In the genomic region with DNA sequence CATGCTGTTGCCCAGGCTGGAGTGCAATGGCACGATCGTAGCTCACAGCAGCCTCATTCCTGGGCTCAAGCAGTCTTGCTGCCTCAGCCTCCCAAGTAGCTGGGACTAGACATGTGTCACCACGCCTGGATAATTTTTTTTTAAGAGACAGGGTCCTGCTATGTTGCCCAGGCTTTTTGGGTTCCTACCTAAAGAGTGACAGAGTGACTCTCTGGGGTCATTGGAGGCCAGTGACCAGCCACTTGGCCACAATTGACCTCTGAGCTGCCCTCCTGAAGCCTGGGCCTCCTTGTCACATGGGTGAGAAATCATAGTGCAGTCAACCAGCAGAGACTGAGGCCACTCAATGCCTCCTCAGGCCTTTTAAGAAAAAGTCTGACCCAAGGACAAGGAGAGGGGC, we compare ENCODE assay signal across 19 cellular contexts. TPM values are rescaled to one million over a fixed set of nuclear protein-coding genes. Genes with fewer than 3 reads are reported as not detected.
DNase-seq lines count a peak whose midpoint lies in the region; ATAC-seq, FAIRE-seq and TF ChIP-seq lines count a peak whose summit lies in the region.
"Had no signal": no experiment of that assay in that cellular context is flagged by ENCODE, and none has a peak within 500 bp of the region (broad histone marks: within the 10 kb centered on the region; RNA-seq: fewer than 3 reads in every experiment).

No MANE protein-coding gene starts in this region.

- H3K36me3 ChIP-seq in hepatocyte (replicated peaks; ENCODE audit: insufficient read depth, low read depth) (no peaks in the 10 kb centered on the region), right lobe of liver (no peaks in the 10 kb centered on the region), uterus (no peaks in the 10 kb centered on the region), vagina (no peaks in the 10 kb centered on the region), brain microvascular endothelial cell (replicated peaks) (no peaks in the 10 kb centered on the region)
- H3K36me3 ChIP-seq: BLaER1 treated with 17β-estradiol and CSF1 and Interleukin-3, amounts not matched to agents 10 nM and 100 nM; HAP-1 had no signal

- no peak for FAIRE-seq in RCC 7860 (lab: Jason Lieb, UNC)
- FAIRE-seq: G401.6, GM12891, GM19239, HTR-8/SVneo had no signal

- H2AFZ ChIP-seq in hepatocyte = no peak overlapping the region

- TF ChIP-seq CTCF in C4-2B (conservative IDR thresholded peaks at IDR 0.05) (no peak), hepatocyte (IDR thresholded peaks at IDR 0.05; ENCODE audit: poor library complexity) (no peak), right lobe of liver (IDR thresholded peaks at IDR 0.05) (no peak), uterus (IDR thresholded peaks at IDR 0.05) (no peak), vagina (IDR thresholded peaks at IDR 0.05) (no peak), brain microvascular endothelial cell (IDR thresholded peaks at IDR 0.05; ENCODE audit: low read depth, low read length, missing control alignments) (no peak)

- intact Hi-C loops in right lobe of liver (cut with DNase I) = no loop called here
- intact Hi-C loops in uterus (cut with DNase I; ENCODE audit: low total_unique reads) = no loop called here
- intact Hi-C loops in vagina (cut with DNase I) = no loop called here

- no peak for TF ChIP-seq POLR2A in right lobe of liver (IDR thresholded peaks at IDR 0.05)
- TF ChIP-seq POLR2A in uterus (IDR thresholded peaks at IDR 0.05) = no peak
- no peak for TF ChIP-seq POLR2A in vagina (IDR thresholded peaks at IDR 0.05)

- H3K4me1 ChIP-seq in hepatocyte (ENCODE audit: insufficient read depth) (peaks cover 41% of the 10 kb centered on the region), right lobe of liver (peaks cover 0 to 51% (median 12%) of the 10 kb centered on the region in 4 donors), uterus (no peaks in the 10 kb centered on the region), vagina (peaks cover 33% of the 10 kb centered on the region)
- H3K4me1 ChIP-seq: HAP-1 had no signal

- DNase-seq in RCC 7860 (ENCODE audit: low spot score) (peak; percentile 67), hepatocyte (ENCODE audit: low spot score) (no peak), right lobe of liver (peak; percentile 41 to 76 (median 66)), uterus (no peak), NCI-H345 treated with DMSO at 0.1 percent for 48 hours (lab: John Stamatoyannopoulos, UW; ENCODE audit: unreplicated experiment) (no peak), vagina (ENCODE audit: extremely low spot score in 2 of 2) (no peak), brain microvascular endothelial cell (no peak)
- DNase-seq: 8988T; CD4-positive, alpha-beta T cell; DMS153; EL; GOT3 had no signal

- 95% methylated on average over 3 of the region's 3 CpGs for WGBS in hepatocyte (ENCODE audit: low lambda C conversion rate, missing lambda C conversion rate)
- 55% methylated on average over 3 of the region's 3 CpGs for WGBS in right lobe of liver (ENCODE audit: insufficient coverage, low coverage, low lambda C conversion rate, missing lambda C conversion rate)

- H3K9me3 ChIP-seq in hepatocyte (ENCODE audit: low read depth) (no peaks in the 10 kb centered on the region), right lobe of liver (no peaks in the 10 kb centered on the region), uterus (no peaks in the 10 kb centered on the region), vagina (no peaks in the 10 kb centered on the region)
- H3K9me3 ChIP-seq: BLaER1 treated with 17β-estradiol and CSF1 and Interleukin-3, amounts not matched to agents 10 nM and 100 nM; HAP-1 had no signal

- H3K4me2 ChIP-seq in hepatocyte = peak overlapping the region; percentile 57

- in situ Hi-C loops in brain microvascular endothelial cell (cut with HindIII; ENCODE audit: low pct_ligation_motif_present, low sequenced_read_pairs) = no loop called here

- no peaks in the 10 kb centered on the region for H4K20me1 ChIP-seq in hepatocyte (ENCODE audit: insufficient read depth, poor library complexity, severe bottlenecking)
- H4K20me1 ChIP-seq: BLaER1 treated with 17β-estradiol and CSF1 and Interleukin-3, amounts not matched to agents 10 nM and 100 nM had no signal

- H3K4me3 ChIP-seq in hepatocyte (no peak overlapping the region), right lobe of liver (peak overlapping the region in 2 of 3 donors; percentile 5 to 17), uterus (no peak overlapping the region), vagina (no peak overlapping the region), brain microvascular endothelial cell (ENCODE audit: low read depth, low read length) (no peak overlapping the region)
- H3K4me3 ChIP-seq: BLaER1 treated with 17β-estradiol and CSF1 and Interleukin-3, amounts not matched to agents 10 nM and 100 nM; HAP-1 had no signal

- H3K9me2 ChIP-seq in hepatocyte (replicated peaks; ENCODE audit: insufficient read depth) = no peaks in the 10 kb centered on the region

- ATAC-seq in right lobe of liver = peak; percentile 46 to 71 (median 60)

- H3K27me3 ChIP-seq in hepatocyte = no peaks in the 10 kb centered on the region
- no peaks in the 10 kb centered on the region for H3K27me3 ChIP-seq in right lobe of liver
- no peaks in the 10 kb centered on the region for H3K27me3 ChIP-seq in uterus
- no peaks in the 10 kb centered on the region for H3K27me3 ChIP-seq in vagina
- no peaks in the 10 kb centered on the region for H3K27me3 ChIP-seq in brain microvascular endothelial cell (replicated peaks)
- H3K27me3 ChIP-seq: BLaER1 treated with 17β-estradiol and CSF1 and Interleukin-3, amounts not matched to agents 10 nM and 100 nM had no signal

- H3K79me2 ChIP-seq in hepatocyte = no peaks in the 10 kb centered on the region

- H3K27ac ChIP-seq in C4-2B (peak overlapping the region; percentile 56), hepatocyte (no peak overlapping the region), right lobe of liver (peak overlapping the region; percentile 27 to 76 (median 63)), uterus (no peak overlapping the region), vagina (no peak overlapping the region), brain microvascular endothelial cell (no peak overlapping the region)
- H3K27ac ChIP-seq: BLaER1 treated with 17β-estradiol and CSF1 and Interleukin-3, amounts not matched to agents 10 nM and 100 nM had no signal

RNA-seq across cellular contexts. Expression of gene DIO1, which starts 5.7 kb away (rescaled TPM):
- 28.7 and 31.2 TPM in 2 replicates for total RNA-seq in hepatocyte
- 12.4 and 24.2 TPM in 2 replicates for polyA plus RNA-seq in hepatocyte
- total RNA-seq in right lobe of liver = 100 to 1,000 TPM in 3 of 6 experiments, 10 to 100 TPM in 3; 27.2 to 132 (median 72.1) TPM
- 1 to 10 TPM in 1 of 4 donors, not detected in 3; 2.1 TPM for total RNA-seq in uterus
- not detected for total RNA-seq in vagina
- total RNA-seq: CD4-positive, alpha-beta T cell had no signal

RNA-seq across cellular contexts. Expression of gene YIPF1, which starts 10.1 kb away (rescaled TPM):
- total RNA-seq in hepatocyte = 34.0 and 40.4 TPM in 2 replicates
- 27.7 and 29.6 TPM in 2 replicates for polyA plus RNA-seq in hepatocyte
- 10 to 100 TPM; 20.5 to 34.5 (median 25.4) TPM for total RNA-seq in right lobe of liver
- total RNA-seq in uterus = 10 to 100 TPM in 3 of 4 donors, 1 to 10 TPM in 1; 6.7 to 25.9 (median 14.8) TPM
- 22.1 TPM for total RNA-seq in vagina

RNA-seq across cellular contexts. Expression of gene IFT25, which starts 45.8 kb away (rescaled TPM):
- total RNA-seq in hepatocyte (27.4 and 28.0 TPM in 2 replicates), right lobe of liver (10 to 100 TPM; 11.7 to 19.3 (median 12.9) TPM), uterus (10 to 100 TPM in 3 of 4 donors, 1 to 10 TPM in 1; 1.3 to 40.6 (median 28.7) TPM), vagina (19.4 TPM)
- polyA plus RNA-seq in hepatocyte = 69.0 and 69.2 TPM in 2 replicates

RNA-seq across cellular contexts. Expression of gene LRRC42, which starts 46.4 kb away (rescaled TPM):
- 56.6 and 64.4 TPM in 2 replicates for total RNA-seq in hepatocyte
- polyA plus RNA-seq in hepatocyte = 58.2 and 62.7 TPM in 2 replicates
- total RNA-seq in right lobe of liver = 10 to 100 TPM in 4 of 6 experiments, 1 to 10 TPM in 2; 9.7 to 19.9 (median 14.8) TPM
- 10 to 100 TPM in 3 of 4 donors, under 1 TPM in 1; 0.51 to 30.7 (median 25.1) TPM for total RNA-seq in uterus
- 31.7 TPM for total RNA-seq in vagina

Comparison
In these comparisons a context has a peak if more than half of its experiments do, and no peak if none do; other contexts are left out.
1. H3K27ac ChIP-seq: peak in C4-2B (single experiment) and right lobe of liver (3 of 3); none in hepatocyte (single experiment), uterus (0 of 2), vagina (single experiment) and brain microvascular endothelial cell (single experiment).
2. DNase-seq: peak in RCC 7860 (single experiment) and right lobe of liver (3 of 3); none in hepatocyte (single experiment), uterus (0 of 2), NCI-H345 treated with DMSO at 0.1 percent for 48 hours (single experiment), vagina (0 of 2) and brain microvascular endothelial cell (single experiment).
3. H3K4me3 ChIP-seq: peak in right lobe of liver (2 of 3); none in hepatocyte (single experiment), uterus (0 of 2), vagina (0 of 2) and brain microvascular endothelial cell (single experiment).